ENCODE assay signal across 8 cellular contexts in genomic region chrX:9341305-9342201, GRCh38.
DNase-seq lines count a peak whose midpoint lies in the region; ATAC-seq and TF ChIP-seq lines count a peak whose summit lies in the region.

No MANE protein-coding gene starts in this region.

- ATAC-seq in HG02884 (IDR thresholded peaks at IDR 0.05; ENCODE audit: unreplicated experiment): peak; percentile 85
- peak; percentile 86 for ATAC-seq in activated CD8-positive, alpha-beta T cell treated with anti-CD3 and anti-CD28 coated beads for 36 hours
- peak; percentile 42 for ATAC-seq in aorta (ENCODE audit: low FRiP score)

- no peak overlapping the region for H2BK5ac ChIP-seq in neuronal stem cell (ENCODE audit: low read length)

- H3K4me3 ChIP-seq in mammary epithelial cell (replicated peaks in 1 of 3; ENCODE audit: insufficient read depth in 1 of 3, low read depth in 2 of 3, low read length in 3 of 3) (no peak overlapping the region), neuronal stem cell (ENCODE audit: low read length in 2 of 2) (no peak overlapping the region), aorta (ENCODE audit: low read length in 2 of 2) (peak overlapping the region in 1 of 2 donors; percentile 64)

- WGBS in mammary epithelial cell (ENCODE audit: low coverage, missing lambda C conversion rate): 10% methylated on average over 10 of the region's 15 CpGs
- WGBS in neuronal stem cell (ENCODE audit: extremely low coverage in 2 of 2, insufficient read length in 2 of 2, insufficient replicate concordance in 1 of 2), 2 donors: no CpG with 5 or more reads among the region's 15 CpGs
- WGBS in aorta, 2 donors: 0 to 1% methylated on average over 15 of the region's 15 CpGs

- intact Hi-C loops in MCF 10A (cut with micrococcal nuclease): loop anchor here (1.0 kb wide), 1 partner anchor 122 kb away; no protein-coding TSS in a partner anchor
- intact Hi-C loops in mammary epithelial cell (cut with micrococcal nuclease): no loop called here
- intact Hi-C loops in activated CD8-positive, alpha-beta T cell treated with anti-CD3 and anti-CD28 coated beads for 36 hours (cut with micrococcal nuclease): loop anchor here (2.0 kb wide), 1 partner anchor 121 kb away; no protein-coding TSS in a partner anchor
- intact Hi-C loops in aorta (cut with DNase I): loop anchor here (1.0 to 10.0 kb wide), 9 partner anchors 101 to 429 kb away; no protein-coding TSS in a partner anchor

- no peak overlapping the region for H4K8ac ChIP-seq in neuronal stem cell (ENCODE audit: low read depth, low read length)

- H3K79me1 ChIP-seq in neuronal stem cell (ENCODE audit: low read depth, low read length): no peaks in the 10 kb centered on the region

- H3K4me1 ChIP-seq in mammary epithelial cell (ENCODE audit: insufficient read depth, low read length): no peaks in the 10 kb centered on the region
- peaks cover 0 to 4% of the 10 kb centered on the region in 2 donors for H3K4me1 ChIP-seq in neuronal stem cell (ENCODE audit: control insufficient read depth in 2 of 2, insufficient read depth in 1 of 2, low read depth in 1 of 2, low read length in 2 of 2)
- no peaks in the 10 kb centered on the region for H3K4me1 ChIP-seq in aorta (ENCODE audit: control insufficient read depth in 1 of 2, insufficient read depth in 2 of 2, low read length in 2 of 2)

- peak overlapping the region; percentile 43 for H3K4me3 Mint-ChIP-seq in MCF 10A (ENCODE audit: unreplicated experiment)
- H3K4me3 Mint-ChIP-seq in activated CD8-positive, alpha-beta T cell treated with anti-CD3 and anti-CD28 coated beads for 36 hours: peak overlapping the region; percentile 67

- BruUV-seq in MCF 10A (replicated peaks; lab: Mats Ljungman, UMichigan) (no TSS peak), mammary epithelial cell (replicated peaks; lab: Mats Ljungman, UMichigan) (no TSS peak)

- DNase-seq in MCF 10A (ENCODE audit: unreplicated experiment): peak; percentile 56
- DNase-seq in mammary epithelial cell: no peak
- DNase-seq in NCI-H460 (ENCODE audit: extremely low read depth, low read depth): peak; percentile 47
- DNase-seq in activated CD8-positive, alpha-beta T cell treated with anti-CD3 and anti-CD28 coated beads for 36 hours: peak; percentile 83
- peak; percentile 76 for DNase-seq in fibroblast of gingiva (ENCODE audit: low read depth)
- DNase-seq in neuronal stem cell (ENCODE audit: low spot score): peak; percentile 3
- DNase-seq in aorta: peak; percentile 88 to 93

- no peaks in the 10 kb centered on the region for H3K36me3 ChIP-seq in mammary epithelial cell (ENCODE audit: insufficient read depth, low read length)
- no peaks in the 10 kb centered on the region for H3K36me3 ChIP-seq in neuronal stem cell (replicated peaks in 1 of 2; ENCODE audit: control insufficient read depth in 2 of 2, insufficient read depth in 2 of 2, low read length in 2 of 2)
- H3K36me3 ChIP-seq in aorta (ENCODE audit: control insufficient read depth in 1 of 2, insufficient read depth in 2 of 2, low read length in 1 of 2): no peaks in the 10 kb centered on the region

- POLR2A ChIA-PET in MCF 10A (lab: Yijun Ruan, JAX): no interaction called here
- POLR2A ChIA-PET in activated CD8-positive, alpha-beta T cell treated with anti-CD3 and anti-CD28 coated beads for 36 hours (lab: Charles Lee): interaction anchor here (1.9 kb wide), 1 partner anchor 122 kb away, joined by 10 read pairs; no protein-coding TSS in a partner anchor

- H2BK15ac ChIP-seq in neuronal stem cell (ENCODE audit: low read length): no peak overlapping the region

- H3K18ac ChIP-seq in neuronal stem cell (ENCODE audit: low read length): no peak overlapping the region

- in situ Hi-C loops in mammary epithelial cell (cut with MboI; ENCODE audit: low sequenced_read_pairs in 2 of 2): no loop called here

- H3K9me3 ChIP-seq in mammary epithelial cell (replicated peaks; ENCODE audit: insufficient read depth, low read length) (no peaks in the 10 kb centered on the region), neuronal stem cell (replicated peaks in 1 of 2; ENCODE audit: control insufficient read depth in 2 of 2, insufficient read depth in 1 of 2, low read depth in 1 of 2, low read length in 2 of 2) (no peaks in the 10 kb centered on the region), aorta (ENCODE audit: control insufficient read depth, low read length) (no peaks in the 10 kb centered on the region)

- H3K27ac ChIP-seq in mammary epithelial cell (ENCODE audit: insufficient read depth, low read depth, low read length) (no peak overlapping the region), neuronal stem cell (replicated peaks; ENCODE audit: low read length) (no peak overlapping the region), aorta (ENCODE audit: low read depth in 1 of 2, low read length in 2 of 2) (peak overlapping the region; percentile 74 to 83)

- H2AFZ ChIP-seq in mammary epithelial cell (ENCODE audit: low read depth, low read length): no peak overlapping the region
- H2AFZ ChIP-seq in neuronal stem cell (ENCODE audit: low read length): peak overlapping the region; percentile 45

- CTCF ChIA-PET in MCF 10A (lab: Yijun Ruan, JAX): interaction anchor here (0.6 kb wide), 1 partner anchor 592 kb away, joined by 3 read pairs; no protein-coding TSS in a partner anchor
- CTCF ChIA-PET in mammary epithelial cell (lab: Charles Lee; ENCODE audit: low non-redundant PET): no interaction called here
- CTCF ChIA-PET in activated CD8-positive, alpha-beta T cell treated with anti-CD3 and anti-CD28 coated beads for 36 hours (lab: Charles Lee): interaction anchor here (0.6 to 1.8 kb wide), 2 partner anchors 28 to 121 kb away, joined by 3 to 7 read pairs; no protein-coding TSS in a partner anchor

- no peaks in the 10 kb centered on the region for H3K79me2 ChIP-seq in mammary epithelial cell (ENCODE audit: insufficient read depth, low read length)

- H3K23ac ChIP-seq in neuronal stem cell (ENCODE audit: low read depth, low read length, poor library complexity): no peak overlapping the region

- no peak overlapping the region for H3K27ac Mint-ChIP-seq in MCF 10A (ENCODE audit: low read depth, unreplicated experiment)
- H3K27ac Mint-ChIP-seq in activated CD8-positive, alpha-beta T cell treated with anti-CD3 and anti-CD28 coated beads for 36 hours: peak overlapping the region; percentile 84

- no peak overlapping the region for H2BK12ac ChIP-seq in neuronal stem cell (ENCODE audit: low read length)

- H4K20me1 ChIP-seq in mammary epithelial cell (ENCODE audit: insufficient read depth, low read length): no peaks in the 10 kb centered on the region

- no peaks in the 10 kb centered on the region for H3K9me3 Mint-ChIP-seq in MCF 10A (ENCODE audit: unreplicated experiment)
- no peaks in the 10 kb centered on the region for H3K9me3 Mint-ChIP-seq in activated CD8-positive, alpha-beta T cell treated with anti-CD3 and anti-CD28 coated beads for 36 hours

- H3K27me3 ChIP-seq in mammary epithelial cell (ENCODE audit: insufficient read depth, low read length) (no peaks in the 10 kb centered on the region), neuronal stem cell (ENCODE audit: control insufficient read depth in 3 of 3, insufficient read depth in 3 of 3, low read depth in 1 of 3, low read length in 3 of 3) (no peaks in the 10 kb centered on the region), aorta (ENCODE audit: control insufficient read depth in 1 of 2, insufficient read depth in 2 of 2, low read length in 1 of 2) (no peaks in the 10 kb centered on the region)

- H3K4me2 ChIP-seq in mammary epithelial cell (ENCODE audit: insufficient read depth, low read depth, low read length): no peak overlapping the region
- H3K4me2 ChIP-seq in neuronal stem cell (ENCODE audit: insufficient read depth, low read length, poor library complexity, severe bottlenecking): no peak overlapping the region

- no peak overlapping the region for H3K14ac ChIP-seq in neuronal stem cell (ENCODE audit: low read length)

- no peak overlapping the region for H4K91ac ChIP-seq in neuronal stem cell (ENCODE audit: low read depth, low read length, poor library complexity)

- H3K9ac ChIP-seq in mammary epithelial cell (ENCODE audit: insufficient read depth, low read length): no peak overlapping the region
- H3K9ac ChIP-seq in neuronal stem cell (ENCODE audit: low read depth, low read length, poor library complexity): no peak overlapping the region

- H2AK5ac ChIP-seq in neuronal stem cell (ENCODE audit: low read depth, low read length): no peak overlapping the region

- dilution Hi-C loops in mammary epithelial cell (cut with HindIII; ENCODE audit: low sequenced_read_pairs): no loop called here

- no peak overlapping the region for H2BK120ac ChIP-seq in neuronal stem cell (ENCODE audit: low read depth, low read length)

- H3K4ac ChIP-seq in neuronal stem cell (ENCODE audit: low read length): no peak overlapping the region

- no peaks in the 10 kb centered on the region for H3K36me3 Mint-ChIP-seq in MCF 10A (ENCODE audit: insufficient read depth, unreplicated experiment)
- H3K36me3 Mint-ChIP-seq in activated CD8-positive, alpha-beta T cell treated with anti-CD3 and anti-CD28 coated beads for 36 hours (ENCODE audit: low read depth): no peaks in the 10 kb centered on the region

- peaks cover 5% of the 10 kb centered on the region for H3K4me1 Mint-ChIP-seq in MCF 10A (ENCODE audit: insufficient read depth, unreplicated experiment)
- peaks cover 30% of the 10 kb centered on the region for H3K4me1 Mint-ChIP-seq in activated CD8-positive, alpha-beta T cell treated with anti-CD3 and anti-CD28 coated beads for 36 hours (ENCODE audit: low read depth)

- TF ChIP-seq CTCF in MCF 10A (IDR thresholded peaks at IDR 0.05; ENCODE audit: unreplicated experiment) (no peak), mammary epithelial cell (conservative IDR thresholded peaks at IDR 0.05 in 1 of 2, IDR thresholded peaks at IDR 0.05 in 1 of 2; ENCODE audit: extremely low read depth in 1 of 2, insufficient read depth in 1 of 2, low read depth in 1 of 2, low read length in 2 of 2) (no peak)
- TF ChIP-seq CTCF in activated CD8-positive, alpha-beta T cell treated with anti-CD3 and anti-CD28 coated beads for 36 hours (IDR thresholded peaks at IDR 0.05): no peak

- no peaks in the 10 kb centered on the region for H3K27me3 Mint-ChIP-seq in MCF 10A (ENCODE audit: insufficient read depth, unreplicated experiment)
- H3K27me3 Mint-ChIP-seq in activated CD8-positive, alpha-beta T cell treated with anti-CD3 and anti-CD28 coated beads for 36 hours: no peaks in the 10 kb centered on the region

Comparison
In these comparisons a context has a peak if more than half of its experiments do, and no peak if none do; other contexts are left out.
1. H3K27ac ChIP-seq: peak in aorta (2 of 2); none in mammary epithelial cell (single experiment) and neuronal stem cell (single experiment).
2. Peak in every context shown above with its lines, with median percentiles within 50 percentile points of each other: ATAC-seq.